Comparison of ENCODE assay signal across 20 cellular contexts in genomic region chr4:39998659-39999345, GRCh38. TPM values are rescaled to one million over a fixed set of nuclear protein-coding genes. Genes with fewer than 3 reads are reported as not detected.
DNase-seq lines count a peak whose midpoint lies in the region; ATAC-seq, FAIRE-seq and TF ChIP-seq lines count a peak whose summit lies in the region.
"Had no signal": no experiment of that assay in that cellular context is flagged by ENCODE, and none has a peak within 500 bp of the region (broad histone marks: within the 10 kb centered on the region; RNA-seq: fewer than 3 reads in every experiment).

No MANE protein-coding gene starts in this region.

- FAIRE-seq in G401.6 (lab: Jason Lieb, UNC): peak; percentile 94
- FAIRE-seq in K562 (lab: Jason Lieb, UNC): no peak
- FAIRE-seq: A549, GM12892, GM19239 had no signal

- no TSS peak for BruUV-seq in K562 (replicated peaks; lab: Mats Ljungman, UMichigan)

- H3K36me3 ChIP-seq in K562 (ENCODE audit: control insufficient read depth, insufficient read depth, low read length) (no peaks in the 10 kb centered on the region), lower lobe of right lung (no peaks in the 10 kb centered on the region), spleen (no peaks in the 10 kb centered on the region)

- no peaks in the 10 kb centered on the region for H3K79me2 ChIP-seq in K562 (ENCODE audit: control insufficient read depth, insufficient read depth, low read length)

- intact Hi-C loops in K562 (cut with micrococcal nuclease) (no loop called here), lower lobe of right lung (cut with DNase I) (no loop called here), spleen (cut with DNase I; ENCODE audit: low total_unique reads) (no loop called here)

- no peaks in the 10 kb centered on the region for H3K9me1 ChIP-seq in K562 (ENCODE audit: control insufficient read depth, insufficient read depth, low read length)

- H2AFZ ChIP-seq in K562 (ENCODE audit: low read depth, low read length): no peak overlapping the region
- H2AFZ ChIP-seq: PC-9 had no signal

- no peak for DNase-seq in K562 (ENCODE audit: extremely low read depth in 1 of 4, low spot score in 3 of 4)
- DNase-seq in lower lobe of right lung: no peak
- peak; percentile 12 for DNase-seq in spleen
- no peak for DNase-seq in HUDEP-2 (lab: John Stamatoyannopoulos, UW; ENCODE audit: unreplicated experiment in 76 of 76)
- no peak for DNase-seq in NCI-H2171 (lab: John Stamatoyannopoulos, UW)
- no peak for DNase-seq in foreskin keratinocyte
- DNase-seq in dermis blood vessel endothelial cell: no peak
- DNase-seq: COR-L47; IMR-90; NCI-H1436 treated with DMSO at 0.1 percent for 48 hours; NCI-H2081; NCI-H526 treated with DMSO at 0.1 percent for 48 hours; NK-92 treated with Interleukin-12 subunit alpha and Interleukin-12 subunit beta, amount 100 ng/mL, for 24 hours; PC-9 had no signal

- WGBS in K562 (ENCODE audit: insufficient coverage, low coverage, missing lambda C conversion rate): no CpG with 5 or more reads among the region's 8 CpGs
- 88 to 94% (median 93%) methylated on average over 8 of the region's 8 CpGs for WGBS in spleen, 5 donors

- POLR2A ChIA-PET in K562 (lab: Yijun Ruan, JAX): no interaction called here

- no peak for TF ChIP-seq RAD21 in K562 (CRISPR knock-in tag; conservative IDR thresholded peaks at IDR 0.05 in 1 of 2, IDR thresholded peaks at IDR 0.05 in 1 of 2)

- no peaks in the 10 kb centered on the region for H3K27me3 ChIP-seq in K562 (ENCODE audit: control insufficient read depth in 2 of 2, insufficient read depth in 2 of 2, low read length in 2 of 2)
- H3K27me3 ChIP-seq in lower lobe of right lung (ENCODE audit: low read depth): no peaks in the 10 kb centered on the region
- H3K27me3 ChIP-seq in spleen (replicated peaks in 1 of 7): no peaks in the 10 kb centered on the region
- no peaks in the 10 kb centered on the region for H3K27me3 ChIP-seq in foreskin keratinocyte

- H3K4me3 ChIP-seq in K562 (no peak overlapping the region), lower lobe of right lung (no peak overlapping the region), spleen (no peak overlapping the region)
- H3K4me3 ChIP-seq: A549, PC-9 had no signal

- H3K9ac ChIP-seq in K562 (ENCODE audit: insufficient read depth in 1 of 2, low read depth in 2 of 2, low read length in 2 of 2): no peak overlapping the region

- no peak for ATAC-seq in K562
- peak; percentile 56 to 78 for ATAC-seq in lower lobe of right lung
- ATAC-seq in foreskin keratinocyte: no peak
- ATAC-seq: HCT116 had no signal

- no peaks in the 10 kb centered on the region for H4K20me1 ChIP-seq in K562 (replicated peaks; ENCODE audit: control insufficient read depth, insufficient read depth, low read length)

- in situ Hi-C loops in K562 (cut with MboI): no loop called here

- H3K27ac ChIP-seq in K562 (ENCODE audit: extremely low read depth, low read depth, low read length) (no peak overlapping the region), lower lobe of right lung (peak overlapping the region; percentile 14), spleen (no peak overlapping the region), foreskin keratinocyte (no peak overlapping the region)
- H3K27ac ChIP-seq: A549, C4-2B, PC-9 had no signal

- H3K4me1 ChIP-seq in K562 (replicated peaks in 1 of 2; ENCODE audit: control insufficient read depth in 2 of 2, insufficient read depth in 2 of 2, low read length in 2 of 2) (peaks cover 0 to under 1% of the 10 kb centered on the region in 2 experiments; a peak in 1 of 5 replicates), lower lobe of right lung (peaks cover 5% of the 10 kb centered on the region), spleen (peaks cover 0 to 2% (median 0%) of the 10 kb centered on the region in 6 donors), foreskin keratinocyte (no peaks in the 10 kb centered on the region)

- TF ChIP-seq CTCF in K562 (IDR thresholded peaks at IDR 0.05 in 2 of 3, conservative IDR thresholded peaks at IDR 0.05 in 1 of 3; ENCODE audit: insufficient read depth in 2 of 3, low read depth in 1 of 3, low read length in 3 of 3) (no peak), lower lobe of right lung (IDR thresholded peaks at IDR 0.05) (no peak), spleen (IDR thresholded peaks at IDR 0.05 in 8 of 11, conservative IDR thresholded peaks at IDR 0.05 in 3 of 11) (no peak), foreskin keratinocyte (conservative IDR thresholded peaks at IDR 0.05) (no peak)

- CTCF ChIA-PET in K562 (lab: Yijun Ruan, JAX; ENCODE audit: low intra/inter-chr PET ratio): no interaction called here

- no peaks in the 10 kb centered on the region for H3K9me3 ChIP-seq in K562 (replicated peaks; ENCODE audit: control insufficient read depth, insufficient read depth, low read depth, low read length)
- H3K9me3 ChIP-seq in lower lobe of right lung: no peaks in the 10 kb centered on the region
- no peaks in the 10 kb centered on the region for H3K9me3 ChIP-seq in spleen
- H3K9me3 ChIP-seq: A549 had no signal

- TF ChIP-seq POLR2A in K562 (conservative IDR thresholded peaks at IDR 0.05) (no peak), spleen (IDR thresholded peaks at IDR 0.05) (no peak)

- TF ChIP-seq EP300 in K562 (IDR thresholded peaks at IDR 0.05; ENCODE audit: low read length): no peak

- H3K4me2 ChIP-seq in K562 (ENCODE audit: insufficient read depth, low read length): no peak overlapping the region
- H3K4me2 ChIP-seq: A549, PC-9 had no signal

TF ChIP-seq in K562, 482 proteins besides CTCF, POLR2A, EP300 and RAD21:
- TF ChIP-seq HMG20A (CRISPR knock-in tag; conservative IDR thresholded peaks at IDR 0.05) (no peak), RFX1 (IDR thresholded peaks at IDR 0.05) (peak; percentile 57), ELK3 (CRISPR knock-in tag; IDR thresholded peaks at IDR 0.05) (no peak), TAF7 (tag; IDR thresholded peaks at IDR 0.05) (no peak), MAFK (IDR thresholded peaks at IDR 0.05; ENCODE audit: low read length) (no peak), PHF21A (IDR thresholded peaks at IDR 0.05; ENCODE audit: borderline replicate concordance, low read depth) (no peak)
TF ChIP-seq in K562: peak in this region for 1.

RNA-seq across cellular contexts. Expression of gene PDS5A, which starts 21.1 kb away (rescaled TPM):
- total RNA-seq in K562 (2011; cell fraction: chromatin; rRNA removed; ENCODE audit: low replicate concordance): 140 and 293 TPM in 2 replicates
- total RNA-seq in K562 (2011; cell fraction: nucleolus; rRNA removed): 64.2 and 82.5 TPM in 2 replicates
- total RNA-seq in K562 (2011; cell fraction: nucleoplasm; rRNA removed): 142 and 155 TPM in 2 replicates
- 50.9 and 53.8 TPM in 2 replicates for total RNA-seq in K562 (2014; rRNA removed)
- total RNA-seq in K562 (2014; rRNA removed; fragmentation: Illumina TruSeq; extraction: Trizol): 85.4 and 93.5 TPM in 2 replicates
- total RNA-seq in K562 (2015; rRNA removed; fragmentation: Illumina TruSeq; extraction: Trizol): 77.5 and 83.7 TPM in 2 replicates
- total RNA-seq in K562 (2021): 77.9 and 80.6 TPM in 2 replicates
- 53.9 and 76.8 TPM in 2 replicates for polyA plus RNA-seq in K562 (2011; rRNA removed)
- 13.1 and 21.1 TPM in 2 replicates for polyA plus RNA-seq in K562 (2011; cell fraction: cytosol; rRNA removed)
- 28.7 and 37.1 TPM in 2 replicates for polyA plus RNA-seq in K562 (2011; cell fraction: nucleus; rRNA removed)
- 44.8 and 47.1 TPM in 2 replicates for polyA plus RNA-seq in K562 (2012)
- 58.8 and 70.0 TPM in 2 replicates for polyA plus RNA-seq in K562 (2014; fragmentation: Illumina TruSeq; extraction: Trizol)
- 10 to 100 TPM; 16.4 to 20.6 TPM for polyA plus RNA-seq in K562 (2014; fragmentation: Nextera tagmentation; extraction: Ambion mirVana)
- 37.5 and 42.7 TPM in 2 replicates for polyA plus RNA-seq in K562 (2014; rRNA removed)
- polyA minus RNA-seq in K562 (2011; rRNA and poly(A)+ RNA removed): 181 and 192 TPM in 2 replicates
- polyA minus RNA-seq in K562 (2011; cell fraction: cytosol; rRNA and poly(A)+ RNA removed): 91.7 and 144 TPM in 2 replicates
- 66.8 and 92.1 TPM in 2 replicates for polyA minus RNA-seq in K562 (2011; cell fraction: nucleus; rRNA and poly(A)+ RNA removed)
- total RNA-seq in lower lobe of right lung: 74.8 TPM
- 10 to 100 TPM; 63.5 to 90.7 (median 81.2) TPM for total RNA-seq in spleen
- 10 to 100 TPM; 17.9 to 21.5 (median 20.4) TPM for polyA plus RNA-seq in spleen
- 75.5 and 77.2 TPM in 2 replicates for total RNA-seq in foreskin keratinocyte
- 15.1 and 18.3 TPM in 2 replicates for polyA plus RNA-seq in foreskin keratinocyte
- 74.7 and 107 TPM in 2 replicates for total RNA-seq in dermis blood vessel endothelial cell

RNA-seq across cellular contexts. Expression of gene N4BP2, which starts 57.8 kb away (rescaled TPM):
- 5.2 and 25.3 TPM in 2 replicates for total RNA-seq in K562 (2011; cell fraction: chromatin; rRNA removed; ENCODE audit: low replicate concordance)
- total RNA-seq in K562 (2011; cell fraction: nucleolus; rRNA removed): 2.7 and 4.3 TPM in 2 replicates
- 5.8 and 7.4 TPM in 2 replicates for total RNA-seq in K562 (2011; cell fraction: nucleoplasm; rRNA removed)
- 5.9 and 7.7 TPM in 2 replicates for total RNA-seq in K562 (2014; rRNA removed)
- 12.6 and 14.9 TPM in 2 replicates for total RNA-seq in K562 (2014; rRNA removed; fragmentation: Illumina TruSeq; extraction: Trizol)
- 11.2 and 12.6 TPM in 2 replicates for total RNA-seq in K562 (2015; rRNA removed; fragmentation: Illumina TruSeq; extraction: Trizol)
- total RNA-seq in K562 (2021): 7.6 and 8.7 TPM in 2 replicates
- 6.0 and 8.8 TPM in 2 replicates for polyA plus RNA-seq in K562 (2011; rRNA removed)
- 1.1 and 2.3 TPM in 2 replicates for polyA plus RNA-seq in K562 (2011; cell fraction: cytosol; rRNA removed)
- polyA plus RNA-seq in K562 (2011; cell fraction: nucleus; rRNA removed): 2.0 and 2.2 TPM in 2 replicates
- polyA plus RNA-seq in K562 (2012): 4.8 and 8.2 TPM in 2 replicates
- 7.3 and 7.6 TPM in 2 replicates for polyA plus RNA-seq in K562 (2014; fragmentation: Illumina TruSeq; extraction: Trizol)
- polyA plus RNA-seq in K562 (2014; fragmentation: Nextera tagmentation; extraction: Ambion mirVana): 1 to 10 TPM; 2.7 to 3.3 TPM
- 4.0 and 4.4 TPM in 2 replicates for polyA plus RNA-seq in K562 (2014; rRNA removed)
- 22.4 and 23.4 TPM in 2 replicates for polyA minus RNA-seq in K562 (2011; rRNA and poly(A)+ RNA removed)
- polyA minus RNA-seq in K562 (2011; cell fraction: cytosol; rRNA and poly(A)+ RNA removed): 9.2 and 10.0 TPM in 2 replicates
- polyA minus RNA-seq in K562 (2011; cell fraction: nucleus; rRNA and poly(A)+ RNA removed): 5.4 and 12.2 TPM in 2 replicates
- 10.0 TPM for total RNA-seq in lower lobe of right lung
- total RNA-seq in spleen: 10 to 100 TPM in 6 of 7 donors, 1 to 10 TPM in 1; 7.7 to 18.7 (median 15.1) TPM
- polyA plus RNA-seq in spleen: 1 to 10 TPM; 1.3 to 1.6 (median 1.5) TPM
- 6.8 and 7.2 TPM in 2 replicates for total RNA-seq in foreskin keratinocyte
- 0.62 and 0.64 TPM in 2 replicates for polyA plus RNA-seq in foreskin keratinocyte
- 6.3 and 8.9 TPM in 2 replicates for total RNA-seq in dermis blood vessel endothelial cell

Comparison
In these comparisons a context has a peak if more than half of its experiments do, and no peak if none do; other contexts are left out.
1. ATAC-seq: peak in lower lobe of right lung (2 of 2); none in K562 (single experiment) and foreskin keratinocyte (single experiment).